In genomic region chr6:5042436-5042835, GRCh38 we compare ENCODE assay signal across 21 cellular contexts.
"Had no signal": no experiment of that assay in that cellular context is flagged by ENCODE, and none has a peak within 500 bp of the region (broad histone marks: within the 10 kb centered on the region; RNA-seq: fewer than 3 reads in every experiment).

No MANE protein-coding gene starts in this region.

- H3K36me3 ChIP-seq: colonic mucosa, gastrocnemius medialis, heart right ventricle, left lung, lower lobe of right lung had no signal

- H3K4me1 ChIP-seq: colonic mucosa, foreskin keratinocyte, gastrocnemius medialis, heart right ventricle, left lung, lower lobe of right lung had no signal

- ATAC-seq: foreskin keratinocyte, gastrocnemius medialis, heart right ventricle, left cardiac atrium, left lung, left ventricle myocardium superior, lower lobe of right lung, mucosa of descending colon had no signal

- FAIRE-seq: endothelial cell of umbilical vein, islet of Langerhans, keratinocyte had no signal

- H3K9me3 ChIP-seq: colonic mucosa, esophagus muscularis mucosa, gastrocnemius medialis, heart right ventricle, left lung, lower lobe of right lung, mucosa of descending colon had no signal

- DNase-seq: colonic mucosa; dermis blood vessel endothelial cell; dorsolateral prefrontal cortex; effector CD4-positive, alpha-beta T cell; effector memory CD4-positive, alpha-beta T cell; foreskin keratinocyte; gastrocnemius medialis; glutamatergic neuron; head of caudate nucleus; heart right ventricle; hippocampal formation; left cardiac atrium; left lung; left ventricle myocardium superior; lower lobe of right lung; mesenchymal stem cell; mucosa of descending colon had no signal

- H3K4me3 ChIP-seq: colonic mucosa, dorsolateral prefrontal cortex, esophagus muscularis mucosa, gastrocnemius medialis, heart right ventricle, left lung, lower lobe of right lung, mucosa of descending colon had no signal

- H3K27ac ChIP-seq: colonic mucosa, dorsolateral prefrontal cortex, esophagus muscularis mucosa, foreskin keratinocyte, gastrocnemius medialis, heart right ventricle, left lung, lower lobe of right lung had no signal

- H3K27me3 ChIP-seq: colonic mucosa, dorsolateral prefrontal cortex, esophagus muscularis mucosa, foreskin keratinocyte, gastrocnemius medialis, heart right ventricle, left lung had no signal
